ENCODE assay signal across 12 cellular contexts in the genomic region with DNA sequence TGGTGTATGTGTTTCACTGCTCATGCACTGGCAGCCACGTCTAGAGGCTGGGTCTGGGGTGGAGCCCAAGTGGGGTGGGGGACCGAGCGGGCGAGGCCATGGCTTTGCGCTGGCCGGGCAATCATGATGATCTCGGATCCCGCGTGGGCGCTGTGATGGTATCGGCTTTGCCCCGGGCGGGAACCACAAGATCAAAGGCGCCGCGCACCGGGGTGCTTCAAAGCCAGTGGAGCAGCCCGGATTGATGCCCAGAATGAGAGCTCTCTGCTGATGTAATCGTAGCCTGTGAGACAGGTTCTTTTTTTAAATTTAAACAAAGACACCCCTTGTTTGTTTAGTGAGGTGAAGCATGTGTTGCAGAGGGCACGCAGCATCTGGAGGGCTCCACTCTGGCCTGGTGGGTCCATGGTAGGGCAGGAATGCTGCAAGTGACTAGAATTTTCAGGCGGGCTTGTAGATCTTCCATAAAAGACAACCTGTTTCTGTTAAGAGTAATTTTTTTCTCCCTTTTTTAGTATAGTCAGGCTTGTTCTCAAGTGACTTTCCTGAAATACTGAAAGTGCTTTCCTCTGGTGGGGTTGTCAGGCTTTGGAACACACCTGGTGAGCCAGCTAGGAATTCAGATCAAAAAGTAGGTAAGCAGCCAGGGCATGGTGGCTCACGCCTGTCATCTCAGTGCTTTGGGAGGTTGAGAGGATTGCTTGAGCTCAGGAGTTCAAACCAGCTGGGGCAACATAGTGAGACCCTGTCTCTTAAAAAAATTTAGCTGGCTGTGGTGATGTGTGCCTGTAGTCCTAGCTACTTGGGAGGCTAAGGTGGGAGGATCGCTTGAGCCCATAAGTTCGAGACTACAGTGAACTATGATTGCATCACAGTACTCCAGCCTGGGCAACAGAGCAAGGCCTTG. TPM values are rescaled to one million over a fixed set of nuclear protein-coding genes. Genes with fewer than 3 reads are reported as not detected.
DNase-seq lines count a peak whose midpoint lies in the region; ATAC-seq and TF ChIP-seq lines count a peak whose summit lies in the region.
"Had no signal": no experiment of that assay in that cellular context is flagged by ENCODE, and none has a peak within 500 bp of the region (broad histone marks: within the 10 kb centered on the region; RNA-seq: fewer than 3 reads in every experiment).

No MANE protein-coding gene starts in this region.

- 35% methylated on average over 24 of the region's 24 CpGs for WGBS in liver
- 42 to 46% methylated on average over 5 to 19 of the region's 24 CpGs for WGBS in transverse colon (ENCODE audit: low coverage in 1 of 2), 2 donors

- H3K9me3 Mint-ChIP-seq in WTC11: no peaks in the 10 kb centered on the region

- H3K9ac ChIP-seq in liver (ENCODE audit: low read depth in 1 of 2, low read length in 2 of 2): peak overlapping the region in 1 of 2 donors; percentile 16

- intact Hi-C loops in transverse colon (cut with DNase I; ENCODE audit: low total_unique reads): no loop called here

- TF ChIP-seq CTCF in WTC11 (IDR thresholded peaks at IDR 0.05): no peak
- no peak for TF ChIP-seq CTCF in liver (IDR thresholded peaks at IDR 0.05; ENCODE audit: low read depth, low read length, missing input control)
- TF ChIP-seq CTCF in transverse colon (IDR thresholded peaks at IDR 0.05): no peak
- no peak for TF ChIP-seq CTCF in GM20000 (IDR thresholded peaks at IDR 0.05; ENCODE audit: extremely low read depth, missing control alignments)

- TF ChIP-seq RAD21 in liver (IDR thresholded peaks at IDR 0.05): peak; percentile 36 to 55

- in situ Hi-C loops in transverse colon (cut with MboI; ENCODE audit: low pct_ligation_motif_present in 1 of 4, low pct_unique_long_range_greater_than_20kb in 1 of 4, low sequenced_read_pairs in 3 of 4): loop anchor here in 1 of 4 donors (10.0 kb wide), 1 partner anchor 71 kb away; no protein-coding TSS in a partner anchor

- H3K4me1 ChIP-seq in liver (ENCODE audit: control insufficient read depth in 4 of 4, insufficient read depth in 4 of 4, low read length in 3 of 4) (peaks cover 4 to 34% (median 19%) of the 10 kb centered on the region in 4 donors), transverse colon (peaks cover 6 to 45% (median 18%) of the 10 kb centered on the region in 4 donors)

- no peaks in the 10 kb centered on the region for H3K36me3 ChIP-seq in liver (ENCODE audit: control insufficient read depth in 4 of 4, insufficient read depth in 3 of 4, low read depth in 1 of 4, low read length in 3 of 4)
- H3K36me3 ChIP-seq in transverse colon: no peaks in the 10 kb centered on the region

- ATAC-seq in WTC11: no peak
- ATAC-seq in GM19324 (IDR thresholded peaks at IDR 0.05; ENCODE audit: low FRiP score, unreplicated experiment): no peak
- ATAC-seq: activated CD8-positive, alpha-beta T cell treated with anti-CD3 and anti-CD28 coated beads, Interleukin-2, amount 10 ng/mL, durations not matched to agents 7 days and 5 days; stimulated activated naive CD8-positive, alpha-beta T cell treated with anti-CD3 and anti-CD28 coated beads, Interleukin-15, Interleukin-2, amounts not matched to agents 100 U/mL and 50 U/mL, for 24 hours had no signal

- TF ChIP-seq POLR2A in transverse colon (IDR thresholded peaks at IDR 0.05): no peak

- H3K27me3 ChIP-seq in liver (ENCODE audit: control insufficient read depth in 4 of 4, insufficient read depth in 4 of 4, low read length in 3 of 4) (no peaks in the 10 kb centered on the region), transverse colon (no peaks in the 10 kb centered on the region)

- no peak overlapping the region for H3K4me3 Mint-ChIP-seq in WTC11
- H3K4me3 Mint-ChIP-seq: activated CD8-positive, alpha-beta T cell treated with anti-CD3 and anti-CD28 coated beads, Interleukin-2, amount 10 ng/mL, durations not matched to agents 7 days and 5 days had no signal

- H3K27me3 Mint-ChIP-seq in WTC11 (ENCODE audit: low read depth): no peaks in the 10 kb centered on the region

- H3K9me3 ChIP-seq in liver (ENCODE audit: control insufficient read depth in 4 of 4, low read length in 3 of 4): no peaks in the 10 kb centered on the region
- no peaks in the 10 kb centered on the region for H3K9me3 ChIP-seq in transverse colon

- H3K27ac Mint-ChIP-seq in WTC11: 0 out of 2 replicates have a peak overlapping the region, but pooled peaks have one; percentile 17
- H3K27ac Mint-ChIP-seq: activated CD8-positive, alpha-beta T cell treated with anti-CD3 and anti-CD28 coated beads, Interleukin-2, amount 10 ng/mL, durations not matched to agents 7 days and 5 days had no signal

- no peak for TF ChIP-seq EP300 in transverse colon (IDR thresholded peaks at IDR 0.05; ENCODE audit: low read depth)

- POLR2A ChIA-PET in WTC11 (lab: Charles Lee): no interaction called here

- peaks cover 63% of the 10 kb centered on the region for H3K4me1 Mint-ChIP-seq in WTC11

- H3K4me3 ChIP-seq in liver (ENCODE audit: low read depth in 1 of 3, low read length in 3 of 3) (peak overlapping the region in 1 of 3 donors; percentile 10), transverse colon (no peak overlapping the region)

- peak; percentile 8 to 22 for DNase-seq in NCI-H187 (lab: John Stamatoyannopoulos, UW)
- no peak for DNase-seq in NCI-H187 treated with DMSO at 0.1 percent for 48 hours (lab: John Stamatoyannopoulos, UW)
- no peak for DNase-seq in WTC11 (ENCODE audit: low spot score)
- DNase-seq in transverse colon: peak; percentile 38
- DNase-seq in AML-193 (lab: John Stamatoyannopoulos, UW): no peak
- DNase-seq in GM20000 (ENCODE audit: low spot score): no peak
- DNase-seq: activated CD8-positive, alpha-beta T cell treated with anti-CD3 and anti-CD28 coated beads, Interleukin-2, amount 10 ng/mL, durations not matched to agents 7 days and 5 days; cerebellar nuclear complex; hippocampal formation; stimulated activated naive CD8-positive, alpha-beta T cell treated with anti-CD3 and anti-CD28 coated beads, Interleukin-15, Interleukin-2, amounts not matched to agents 100 U/mL and 50 U/mL, for 24 hours had no signal

- CTCF ChIA-PET in WTC11 (lab: Charles Lee): interaction anchor here (0.6 to 2.3 kb wide), 3 partner anchors 13 to 116 kb away, joined by 3 to 8 read pairs (median 3); no protein-coding TSS in a partner anchor

- H3K27ac ChIP-seq in liver (ENCODE audit: low read depth in 1 of 2, low read length in 2 of 2): peak overlapping the region; percentile 70 to 77
- no peak overlapping the region for H3K27ac ChIP-seq in transverse colon

- H3K36me3 Mint-ChIP-seq in WTC11: no peaks in the 10 kb centered on the region

TF ChIP-seq in WTC11, 78 proteins besides CTCF, POLR2A, EP300 and RAD21:
- TF ChIP-seq ZNF121 (CRISPR knock-in tag; IDR thresholded peaks at IDR 0.05) (peak; percentile 68), NFYB (CRISPR knock-in tag; conservative IDR thresholded peaks at IDR 0.05; ENCODE audit: low read depth) (no peak), GABPB1 (CRISPR knock-in tag; IDR thresholded peaks at IDR 0.05) (peak; percentile 98)

TF ChIP-seq in liver, 16 proteins besides CTCF, POLR2A, EP300 and RAD21 (continues in another document):
- TF ChIP-seq HNF4G (IDR thresholded peaks at IDR 0.05) (no peak), FOXA1 (IDR thresholded peaks at IDR 0.05) (peak; percentile 70), TAF1 (conservative IDR thresholded peaks at IDR 0.05) (no peak), SP1 (IDR thresholded peaks at IDR 0.05) (peak; percentile 54), GABPA (IDR thresholded peaks at IDR 0.05 in 1 of 2, conservative IDR thresholded peaks at IDR 0.05 in 1 of 2) (peak in 1 of 2 donors; percentile 44), FOXA2 (IDR thresholded peaks at IDR 0.05) (peak; percentile 87), YY1 (IDR thresholded peaks at IDR 0.05) (peak; percentile 78), RXRA (IDR thresholded peaks at IDR 0.05) (peak; percentile 79 to 91), HNF4A (conservative IDR thresholded peaks at IDR 0.05) (peak; percentile 53 to 75)
- TF ChIP-seq, protein P1, sequence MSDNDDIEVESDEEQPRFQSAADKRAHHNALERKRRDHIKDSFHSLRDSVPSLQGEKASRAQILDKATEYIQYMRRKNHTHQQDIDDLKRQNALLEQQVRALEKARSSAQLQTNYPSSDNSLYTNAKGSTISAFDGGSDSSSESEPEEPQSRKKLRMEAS (IDR thresholded peaks at IDR 0.05): peak; percentile 91
- TF ChIP-seq, protein P2, sequence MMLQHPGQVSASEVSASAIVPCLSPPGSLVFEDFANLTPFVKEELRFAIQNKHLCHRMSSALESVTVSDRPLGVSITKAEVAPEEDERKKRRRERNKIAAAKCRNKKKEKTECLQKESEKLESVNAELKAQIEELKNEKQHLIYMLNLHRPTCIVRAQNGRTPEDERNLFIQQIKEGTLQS (IDR thresholded peaks at IDR 0.05): peak; percentile 87
- TF ChIP-seq, protein P3, sequence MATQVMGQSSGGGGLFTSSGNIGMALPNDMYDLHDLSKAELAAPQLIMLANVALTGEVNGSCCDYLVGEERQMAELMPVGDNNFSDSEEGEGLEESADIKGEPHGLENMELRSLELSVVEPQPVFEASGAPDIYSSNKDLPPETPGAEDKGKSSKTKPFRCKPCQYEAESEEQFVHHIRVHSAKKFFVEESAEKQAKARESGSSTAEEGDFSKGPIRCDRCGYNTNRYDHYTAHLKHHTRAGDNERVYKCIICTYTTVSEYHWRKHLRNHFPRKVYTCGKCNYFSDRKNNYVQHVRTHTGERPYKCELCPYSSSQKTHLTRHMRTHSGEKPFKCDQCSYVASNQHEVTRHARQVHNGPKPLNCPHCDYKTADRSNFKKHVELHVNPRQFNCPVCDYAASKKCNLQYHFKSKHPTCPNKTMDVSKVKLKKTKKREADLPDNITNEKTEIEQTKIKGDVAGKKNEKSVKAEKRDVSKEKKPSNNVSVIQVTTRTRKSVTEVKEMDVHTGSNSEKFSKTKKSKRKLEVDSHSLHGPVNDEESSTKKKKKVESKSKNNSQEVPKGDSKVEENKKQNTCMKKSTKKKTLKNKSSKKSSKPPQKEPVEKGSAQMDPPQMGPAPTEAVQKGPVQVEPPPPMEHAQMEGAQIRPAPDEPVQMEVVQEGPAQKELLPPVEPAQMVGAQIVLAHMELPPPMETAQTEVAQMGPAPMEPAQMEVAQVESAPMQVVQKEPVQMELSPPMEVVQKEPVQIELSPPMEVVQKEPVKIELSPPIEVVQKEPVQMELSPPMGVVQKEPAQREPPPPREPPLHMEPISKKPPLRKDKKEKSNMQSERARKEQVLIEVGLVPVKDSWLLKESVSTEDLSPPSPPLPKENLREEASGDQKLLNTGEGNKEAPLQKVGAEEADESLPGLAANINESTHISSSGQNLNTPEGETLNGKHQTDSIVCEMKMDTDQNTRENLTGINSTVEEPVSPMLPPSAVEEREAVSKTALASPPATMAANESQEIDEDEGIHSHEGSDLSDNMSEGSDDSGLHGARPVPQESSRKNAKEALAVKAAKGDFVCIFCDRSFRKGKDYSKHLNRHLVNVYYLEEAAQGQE (IDR thresholded peaks at IDR 0.05): peak; percentile 69

RNA-seq across cellular contexts. Expression of a gene that starts 40.7 kb away (rescaled TPM):
- 20.6 to 25.4 TPM (median 21.6 TPM) in 3 replicates for total RNA-seq in WTC11 (2021)
- total RNA-seq in liver: 1 to 10 TPM; 5.0 to 5.9 TPM
- 1 to 10 TPM; 2.2 to 4.4 TPM for polyA plus RNA-seq in liver
- 10 to 100 TPM in 1 of 4 donors, 1 to 10 TPM in 3; 4.5 to 10.7 (median 8.3) TPM for total RNA-seq in transverse colon

Comparison
In these comparisons a context has a peak if more than half of its experiments do, and no peak if none do; other contexts are left out.
1. DNase-seq: peak in NCI-H187 (2 of 2) and transverse colon (single experiment); none in NCI-H187 treated with DMSO at 0.1 percent for 48 hours (single experiment), WTC11 (single experiment), AML-193 (0 of 2) and GM20000 (single experiment).
2. H3K27ac ChIP-seq: peak in liver (2 of 2); none in transverse colon (0 of 4).